ENCODE assay signal across 9 cellular contexts in genomic region chr7:132049462-132050304, GRCh38.
DNase-seq lines count a peak whose midpoint lies in the region; ATAC-seq and TF ChIP-seq lines count a peak whose summit lies in the region.
"Had no signal": no experiment of that assay in that cellular context is flagged by ENCODE, and none has a peak within 500 bp of the region (broad histone marks: within the 10 kb centered on the region; RNA-seq: fewer than 3 reads in every experiment).

No MANE protein-coding gene starts in this region.

- peaks cover 13% of the 10 kb centered on the region for H3K9me3 Mint-ChIP-seq in nephron
- H3K9me3 Mint-ChIP-seq: activated naive CD4-positive, alpha-beta T cell treated with anti-CD3 and anti-CD28 coated beads, Interleukin-2, amount 50 U/mL, for 24 hours had no signal

- intact Hi-C loops in body of pancreas (cut with DNase I), result no loop called here
- intact Hi-C loops in esophagus muscularis mucosa (cut with DNase I), result no loop called here

- no peaks in the 10 kb centered on the region for H3K4me1 ChIP-seq in body of pancreas
- peaks cover 0 to 37% (median 26%) of the 10 kb centered on the region in 4 donors for H3K4me1 ChIP-seq in esophagus muscularis mucosa

- TF ChIP-seq CTCF in body of pancreas (IDR thresholded peaks at IDR 0.05) (peak; percentile 25 to 61 (median 56)), nephron (IDR thresholded peaks at IDR 0.05; ENCODE audit: unreplicated experiment in 3 of 3) (peak in 2 of 3 experiments; percentile 36 to 48), esophagus muscularis mucosa (IDR thresholded peaks at IDR 0.05) (peak in 1 of 3 experiments; percentile 42)

- H3K36me3 ChIP-seq in body of pancreas (replicated peaks in 1 of 2; ENCODE audit: insufficient read depth in 1 of 2, low read depth in 2 of 2) (no peaks in the 10 kb centered on the region), esophagus muscularis mucosa (no peaks in the 10 kb centered on the region)

- H3K27me3 Mint-ChIP-seq in nephron (ENCODE audit: low read depth), result peaks cover 11% of the 10 kb centered on the region

- no peak for ATAC-seq in body of pancreas
- no peak for ATAC-seq in GM21825 (IDR thresholded peaks at IDR 0.05; ENCODE audit: unreplicated experiment)
- ATAC-seq in HG02870 (IDR thresholded peaks at IDR 0.05; ENCODE audit: unreplicated experiment), result no peak

- H3K27me3 ChIP-seq in body of pancreas (no peaks in the 10 kb centered on the region), esophagus muscularis mucosa (no peaks in the 10 kb centered on the region)

- H3K27ac ChIP-seq in body of pancreas (no peak overlapping the region), esophagus muscularis mucosa (replicated peaks in 1 of 4) (no peak overlapping the region)

- WGBS in body of pancreas, 2 donors, result 44% methylated on average over 9 of the region's 9 CpGs
- 73% methylated on average over 9 of the region's 9 CpGs for WGBS in esophagus muscularis mucosa

- TF ChIP-seq POLR2A in body of pancreas (IDR thresholded peaks at IDR 0.05) (no peak), esophagus muscularis mucosa (IDR thresholded peaks at IDR 0.05; ENCODE audit: low read depth) (no peak)

- no peaks in the 10 kb centered on the region for H3K9me3 ChIP-seq in body of pancreas
- no peaks in the 10 kb centered on the region for H3K9me3 ChIP-seq in esophagus muscularis mucosa

- no peaks in the 10 kb centered on the region for H3K36me3 Mint-ChIP-seq in nephron (ENCODE audit: low read depth)
- H3K36me3 Mint-ChIP-seq: activated naive CD4-positive, alpha-beta T cell treated with anti-CD3 and anti-CD28 coated beads, Interleukin-2, amount 50 U/mL, for 24 hours had no signal

- H3K4me1 Mint-ChIP-seq in nephron, result peaks cover 14% of the 10 kb centered on the region
- H3K4me1 Mint-ChIP-seq: activated naive CD4-positive, alpha-beta T cell treated with anti-CD3 and anti-CD28 coated beads, Interleukin-2, amount 50 U/mL, for 24 hours had no signal

- no peak overlapping the region for H3K4me3 Mint-ChIP-seq in nephron
- H3K4me3 Mint-ChIP-seq: activated naive CD4-positive, alpha-beta T cell treated with anti-CD3 and anti-CD28 coated beads, Interleukin-2, amount 50 U/mL, for 24 hours had no signal

- TF ChIP-seq EP300 in esophagus muscularis mucosa (IDR thresholded peaks at IDR 0.05), result no peak

- H3K27ac Mint-ChIP-seq in nephron, result no peak overlapping the region
- H3K27ac Mint-ChIP-seq: activated naive CD4-positive, alpha-beta T cell treated with anti-CD3 and anti-CD28 coated beads, Interleukin-2, amount 50 U/mL, for 24 hours had no signal

- H3K4me3 ChIP-seq in body of pancreas (no peak overlapping the region), esophagus muscularis mucosa (no peak overlapping the region)

- DNase-seq in NCI-H2171 treated with DMSO at 0.1 percent for 48 hours (lab: John Stamatoyannopoulos, UW) (peak; percentile 11), NCI-H2171 (lab: John Stamatoyannopoulos, UW) (no peak), NAMALWA (ENCODE audit: low spot score) (peak; percentile 63), body of pancreas (peak; percentile 30 to 66 (median 48)), esophagus muscularis mucosa (ENCODE audit: extremely low spot score) (no peak)

Comparison
In these comparisons a context has a peak if more than half of its experiments do, and no peak if none do; other contexts are left out.
1. DNase-seq: peak in NCI-H2171 treated with DMSO at 0.1 percent for 48 hours (single experiment), NAMALWA (single experiment) and body of pancreas (4 of 4); none in NCI-H2171 (single experiment) and esophagus muscularis mucosa (single experiment).